In genomic region chr2:191679818-191680600, GRCh38 we compare ENCODE assay signal across 8 cellular contexts. TPM values are rescaled to one million over a fixed set of nuclear protein-coding genes. Genes with fewer than 3 reads are reported as not detected.
DNase-seq lines count a peak whose midpoint lies in the region; ATAC-seq and TF ChIP-seq lines count a peak whose summit lies in the region.

No MANE protein-coding gene starts in this region.

- TF ChIP-seq CTCF in sigmoid colon (IDR thresholded peaks at IDR 0.05): no peak
- TF ChIP-seq CTCF in mucosa of descending colon (IDR thresholded peaks at IDR 0.05): no peak

- intact Hi-C loops in sigmoid colon (cut with DNase I): loop anchor here (2.0 to 5.0 kb wide), 2 partner anchors 167 to 1033 kb away; partner anchors contain the start of genes CAVIN2 and NAB1
- intact Hi-C loops in mucosa of descending colon (cut with DNase I, micrococcal nuclease): no loop called here

- peaks cover 0 to 1% (median 0%) of the 10 kb centered on the region in 7 donors for H3K9me3 Mint-ChIP-seq in CD4-positive, CD25-positive, alpha-beta regulatory T cell
- no peaks in the 10 kb centered on the region for H3K9me3 Mint-ChIP-seq in T-helper 2 cell treated with Interferon-gamma antibody and Interleukin-4, amounts not matched to agents 5 μg/mL and 100 μg/mL, for 36 hours

- H3K9me3 ChIP-seq in CD4-positive, CD25-positive, alpha-beta regulatory T cell (ENCODE audit: control insufficient read depth in 2 of 2, low read length in 2 of 2): no peaks in the 10 kb centered on the region
- H3K9me3 ChIP-seq in sigmoid colon: no peaks in the 10 kb centered on the region
- H3K9me3 ChIP-seq in mucosa of descending colon: no peaks in the 10 kb centered on the region

- H3K27me3 ChIP-seq in CD4-positive, CD25-positive, alpha-beta regulatory T cell (ENCODE audit: control insufficient read depth, insufficient read depth, low read length): no peaks in the 10 kb centered on the region
- H3K27me3 ChIP-seq in sigmoid colon: no peaks in the 10 kb centered on the region

- DNase-seq in CD4-positive, CD25-positive, alpha-beta regulatory T cell: peak; percentile 13 to 75 (median 68)
- DNase-seq in T-helper 2 cell treated with Interferon-gamma antibody and Interleukin-4, amounts not matched to agents 5 μg/mL and 100 μg/mL, for 36 hours (ENCODE audit: low spot score): no peak
- DNase-seq in glomerular visceral epithelial cell (ENCODE audit: extremely low spot score) (peak; percentile 81), NCI-H2081 (lab: John Stamatoyannopoulos, UW) (no peak), sigmoid colon (no peak), mucosa of descending colon (no peak)

- no peak for TF ChIP-seq POLR2A in sigmoid colon (IDR thresholded peaks at IDR 0.05)

- H3K36me3 Mint-ChIP-seq in CD4-positive, CD25-positive, alpha-beta regulatory T cell: peaks cover 32% of the 10 kb centered on the region
- H3K36me3 Mint-ChIP-seq in T-helper 2 cell treated with Interferon-gamma antibody and Interleukin-4, amounts not matched to agents 5 μg/mL and 100 μg/mL, for 36 hours (ENCODE audit: low read depth): peaks cover 39% of the 10 kb centered on the region

- H3K36me3 ChIP-seq in CD4-positive, CD25-positive, alpha-beta regulatory T cell (ENCODE audit: control insufficient read depth, insufficient read depth, low read length): peaks cover 36% of the 10 kb centered on the region
- H3K36me3 ChIP-seq in sigmoid colon (peaks cover 0 to 20% (median 0%) of the 10 kb centered on the region in 4 donors), mucosa of descending colon (ENCODE audit: low read depth) (no peaks in the 10 kb centered on the region)

- peaks cover 21 to 79% (median 42%) of the 10 kb centered on the region in 4 donors for H3K4me1 Mint-ChIP-seq in CD4-positive, CD25-positive, alpha-beta regulatory T cell
- peaks cover 60% of the 10 kb centered on the region for H3K4me1 Mint-ChIP-seq in T-helper 2 cell treated with Interferon-gamma antibody and Interleukin-4, amounts not matched to agents 5 μg/mL and 100 μg/mL, for 36 hours (ENCODE audit: low read depth)

- H3K4me3 ChIP-seq in CD4-positive, CD25-positive, alpha-beta regulatory T cell (ENCODE audit: low read depth, low read length): peak overlapping the region; percentile 97
- no peak overlapping the region for H3K4me3 ChIP-seq in sigmoid colon
- no peak overlapping the region for H3K4me3 ChIP-seq in mucosa of descending colon

- TF ChIP-seq EP300 in sigmoid colon (IDR thresholded peaks at IDR 0.05): no peak

- H3K27me3 Mint-ChIP-seq in CD4-positive, CD25-positive, alpha-beta regulatory T cell: peaks cover 23% of the 10 kb centered on the region
- no peaks in the 10 kb centered on the region for H3K27me3 Mint-ChIP-seq in T-helper 2 cell treated with Interferon-gamma antibody and Interleukin-4, amounts not matched to agents 5 μg/mL and 100 μg/mL, for 36 hours (ENCODE audit: low read depth)

- H3K4me3 Mint-ChIP-seq in CD4-positive, CD25-positive, alpha-beta regulatory T cell: peak overlapping the region; percentile 93 to 100 (median 98)
- peak overlapping the region; percentile 99 for H3K4me3 Mint-ChIP-seq in T-helper 2 cell treated with Interferon-gamma antibody and Interleukin-4, amounts not matched to agents 5 μg/mL and 100 μg/mL, for 36 hours

- no peak for ATAC-seq in CD4-positive, CD25-positive, alpha-beta regulatory T cell (ENCODE audit: low read depth in 2 of 2)
- ATAC-seq in GM19395 (IDR thresholded peaks at IDR 0.05; ENCODE audit: unreplicated experiment) (peak; percentile 35), HG03469 (IDR thresholded peaks at IDR 0.05; ENCODE audit: unreplicated experiment) (peak; percentile 30), mucosa of descending colon (no peak)

- WGBS in sigmoid colon, 2 donors: 90 to 93% methylated on average over 4 of the region's 4 CpGs

- peaks cover 84% of the 10 kb centered on the region for H3K4me1 ChIP-seq in CD4-positive, CD25-positive, alpha-beta regulatory T cell (ENCODE audit: control insufficient read depth, insufficient read depth, low read length, poor library complexity, severe bottlenecking)
- H3K4me1 ChIP-seq in sigmoid colon (peaks cover 0 to 16% (median 5%) of the 10 kb centered on the region in 4 donors), mucosa of descending colon (ENCODE audit: low read depth) (peaks cover 8% of the 10 kb centered on the region)

- peak overlapping the region; percentile 97 for H3K27ac ChIP-seq in CD4-positive, CD25-positive, alpha-beta regulatory T cell (ENCODE audit: insufficient read depth, low read length, poor library complexity, severe bottlenecking)
- H3K27ac ChIP-seq in sigmoid colon: peak overlapping the region in 2 of 4 donors; percentile 86 to 93

- peak overlapping the region; percentile 93 to 99 (median 99) for H3K27ac Mint-ChIP-seq in CD4-positive, CD25-positive, alpha-beta regulatory T cell
- peak overlapping the region; percentile 100 for H3K27ac Mint-ChIP-seq in T-helper 2 cell treated with Interferon-gamma antibody and Interleukin-4, amounts not matched to agents 5 μg/mL and 100 μg/mL, for 36 hours

RNA-seq across cellular contexts. Expression of gene NABP1, which starts 2.1 kb away (rescaled TPM):
- total RNA-seq in CD4-positive, CD25-positive, alpha-beta regulatory T cell: 170 TPM
- 10 to 100 TPM; 23.2 to 28.7 (median 26.4) TPM for polyA plus RNA-seq in CD4-positive, CD25-positive, alpha-beta regulatory T cell
- total RNA-seq in sigmoid colon (10 to 100 TPM in 2 of 4 donors, 1 to 10 TPM in 2; 8.2 to 12.7 (median 9.8) TPM), mucosa of descending colon (10 to 100 TPM; 22.1 to 29.8 (median 27.6) TPM)
- 10 to 100 TPM in 1 of 3 donors, 1 to 10 TPM in 2; 4.2 to 15.4 (median 8.6) TPM for polyA plus RNA-seq in sigmoid colon

Comparison
In these comparisons a context has a peak if more than half of its experiments do, and no peak if none do; other contexts are left out.
1. ATAC-seq: peak in GM19395 (single experiment) and HG03469 (single experiment); none in CD4-positive, CD25-positive, alpha-beta regulatory T cell (0 of 2) and mucosa of descending colon (single experiment).
2. DNase-seq: peak in CD4-positive, CD25-positive, alpha-beta regulatory T cell (3 of 3) and glomerular visceral epithelial cell (single experiment); none in T-helper 2 cell treated with Interferon-gamma antibody and Interleukin-4, amounts not matched to agents 5 μg/mL and 100 μg/mL, for 36 hours (single experiment), NCI-H2081 (0 of 2), sigmoid colon (single experiment) and mucosa of descending colon (0 of 3).